8 cellular contexts compared by ENCODE assay signal in genomic region chr10:33336606-33337334, GRCh38. TPM values are rescaled to one million over a fixed set of nuclear protein-coding genes. Genes with fewer than 3 reads are reported as not detected.
DNase-seq lines count a peak whose midpoint lies in the region; ATAC-seq and TF ChIP-seq lines count a peak whose summit lies in the region.

No MANE protein-coding gene starts in this region.

- no peaks in the 10 kb centered on the region for H3K79me2 ChIP-seq in OCI-LY7 (ENCODE audit: insufficient read depth, low read depth, low read length)

- H3K9me3 Mint-ChIP-seq in dendritic cell treated with granulocyte-macrophage colony-stimulating factor and Interleukin-4, amounts not matched to agents 40 ng/mL and 50 ng/mL, for 4 days, result no peaks in the 10 kb centered on the region

- H3K27ac Mint-ChIP-seq in dendritic cell treated with granulocyte-macrophage colony-stimulating factor and Interleukin-4, amounts not matched to agents 40 ng/mL and 50 ng/mL, for 4 days, result peak overlapping the region; percentile 94

- no peak overlapping the region for H3K4me2 ChIP-seq in OCI-LY7 (ENCODE audit: low read length)

- no peak overlapping the region for H2AFZ ChIP-seq in OCI-LY7 (ENCODE audit: low read length)

- H3K9me2 ChIP-seq in OCI-LY7 (ENCODE audit: insufficient read depth, low read length), result no peaks in the 10 kb centered on the region

- peak overlapping the region; percentile 45 to 92 (median 80) for H3K4me3 ChIP-seq in liver (ENCODE audit: low read depth in 1 of 3, low read length in 3 of 3)
- H3K4me3 ChIP-seq in testis, result peak overlapping the region; percentile 67 to 68
- no peak overlapping the region for H3K4me3 ChIP-seq in OCI-LY7 (ENCODE audit: low read depth, low read length, poor library complexity, severe bottlenecking)

- peaks cover 41% of the 10 kb centered on the region for H3K36me3 Mint-ChIP-seq in dendritic cell treated with granulocyte-macrophage colony-stimulating factor and Interleukin-4, amounts not matched to agents 40 ng/mL and 50 ng/mL, for 4 days (ENCODE audit: low read depth)

- H3K4me1 ChIP-seq in liver (ENCODE audit: control insufficient read depth in 4 of 4, insufficient read depth in 4 of 4, low read length in 3 of 4) (peaks cover 2 to 48% (median 25%) of the 10 kb centered on the region in 4 donors), testis (peaks cover 6% of the 10 kb centered on the region), OCI-LY7 (ENCODE audit: insufficient read depth, low read length, poor library complexity, severe bottlenecking) (no peaks in the 10 kb centered on the region)

- intact Hi-C loops in dendritic cell treated with granulocyte-macrophage colony-stimulating factor and Interleukin-4, amounts not matched to agents 40 ng/mL and 50 ng/mL, for 4 days (cut with micrococcal nuclease), result loop anchor here (1.0 to 10.0 kb wide), 3 partner anchors 188 to 438 kb away; no protein-coding TSS in a partner anchor
- intact Hi-C loops in testis (cut with DNase I; ENCODE audit: low total_unique reads) (loop anchor here (10.0 kb wide), 2 partner anchors 142 to 1298 kb away; no protein-coding TSS in a partner anchor), OCI-LY7 (cut with micrococcal nuclease; ENCODE audit: unreplicated experiment) (no loop called here)

- TF ChIP-seq POLR2A in testis (IDR thresholded peaks at IDR 0.05), result no peak

- TF ChIP-seq CTCF in liver (IDR thresholded peaks at IDR 0.05; ENCODE audit: low read depth, low read length, missing input control), result no peak
- TF ChIP-seq CTCF in testis (IDR thresholded peaks at IDR 0.05), result no peak
- no peak for TF ChIP-seq CTCF in OCI-LY7 (conservative IDR thresholded peaks at IDR 0.05; ENCODE audit: low read length)

- peak overlapping the region; percentile 96 for H3K4me3 Mint-ChIP-seq in dendritic cell treated with granulocyte-macrophage colony-stimulating factor and Interleukin-4, amounts not matched to agents 40 ng/mL and 50 ng/mL, for 4 days

- POLR2A ChIA-PET in OCI-LY7 (lab: Charles Lee), result no interaction called here

- DNase-seq in GM03348 (ENCODE audit: low spot score), result peak; percentile 61
- DNase-seq in NCI-H69 (lab: John Stamatoyannopoulos, UW), result peak; percentile 55
- DNase-seq in testis, result peak; percentile 45
- no peak for DNase-seq in stimulated activated CD8-positive, alpha-beta memory T cell treated with anti-CD3 and anti-CD28 coated beads, Interleukin-4, amount 100 ng/mL, for 48 hours
- no peak for DNase-seq in OCI-LY7 (ENCODE audit: low spot score)

- H4K20me1 ChIP-seq in OCI-LY7 (ENCODE audit: insufficient read depth, low read length), result no peaks in the 10 kb centered on the region

- H3K9ac ChIP-seq in liver (ENCODE audit: low read depth in 1 of 2, low read length in 2 of 2), result peak overlapping the region in 1 of 2 donors; percentile 58

- H3K36me3 ChIP-seq in liver (ENCODE audit: control insufficient read depth in 4 of 4, insufficient read depth in 3 of 4, low read depth in 1 of 4, low read length in 3 of 4), result no peaks in the 10 kb centered on the region
- H3K36me3 ChIP-seq in testis (ENCODE audit: low read depth, missing control alignments), result no peaks in the 10 kb centered on the region
- no peaks in the 10 kb centered on the region for H3K36me3 ChIP-seq in OCI-LY7 (ENCODE audit: insufficient read depth, low read length)

- no peak for TF ChIP-seq RAD21 in liver (IDR thresholded peaks at IDR 0.05)

- WGBS in liver, result 2% methylated on average over 66 of the region's 66 CpGs
- WGBS in testis, 2 donors, result 0% methylated on average over 14 to 57 of the region's 66 CpGs

- H3K27me3 ChIP-seq in liver (ENCODE audit: control insufficient read depth in 4 of 4, insufficient read depth in 4 of 4, low read length in 3 of 4) (no peaks in the 10 kb centered on the region), testis (no peaks in the 10 kb centered on the region)

- H3K27ac ChIP-seq in liver (ENCODE audit: low read depth in 1 of 2, low read length in 2 of 2) (peak overlapping the region; percentile 92 to 98), testis (peak overlapping the region; percentile 75 to 81), OCI-LY7 (ENCODE audit: low read depth, low read length, poor library complexity, severe bottlenecking) (no peak overlapping the region)

- H3K4me1 Mint-ChIP-seq in dendritic cell treated with granulocyte-macrophage colony-stimulating factor and Interleukin-4, amounts not matched to agents 40 ng/mL and 50 ng/mL, for 4 days (ENCODE audit: low read depth), result peaks cover 12% of the 10 kb centered on the region

- CTCF ChIA-PET in OCI-LY7 (lab: Charles Lee; ENCODE audit: unreplicated experiment), result no interaction called here

- no peaks in the 10 kb centered on the region for H3K9me3 ChIP-seq in liver (ENCODE audit: control insufficient read depth in 4 of 4, low read length in 3 of 4)
- H3K9me3 ChIP-seq in testis, result no peaks in the 10 kb centered on the region
- H3K9me3 ChIP-seq in OCI-LY7 (ENCODE audit: low read length), result no peaks in the 10 kb centered on the region

- ATAC-seq in HG02938 (IDR thresholded peaks at IDR 0.05; ENCODE audit: unreplicated experiment), result no peak

- H3K27me3 Mint-ChIP-seq in dendritic cell treated with granulocyte-macrophage colony-stimulating factor and Interleukin-4, amounts not matched to agents 40 ng/mL and 50 ng/mL, for 4 days, result peaks cover 22% of the 10 kb centered on the region

- BruUV-seq in OCI-LY7 (replicated peaks; lab: Mats Ljungman, UMichigan), result no TSS peak

TF ChIP-seq in liver, 16 proteins besides CTCF, POLR2A, EP300 and RAD21:
- TF ChIP-seq RXRA (IDR thresholded peaks at IDR 0.05) (peak in 1 of 2 donors; percentile 43), HNF4G (IDR thresholded peaks at IDR 0.05) (no peak), FOXA1 (IDR thresholded peaks at IDR 0.05) (no peak), REST (IDR thresholded peaks at IDR 0.05) (no peak), HNF4A (conservative IDR thresholded peaks at IDR 0.05) (no peak), EGR1 (IDR thresholded peaks at IDR 0.05; ENCODE audit: low read depth in 2 of 2) (no peak), YY1 (IDR thresholded peaks at IDR 0.05) (peak; percentile 27), ZBTB33 (IDR thresholded peaks at IDR 0.05) (no peak), JUND (IDR thresholded peaks at IDR 0.05) (no peak), NR2F2 (IDR thresholded peaks at IDR 0.05) (peak; percentile 49), MAX (IDR thresholded peaks at IDR 0.05) (no peak), ATF3 (IDR thresholded peaks at IDR 0.05) (no peak), TAF1 (conservative IDR thresholded peaks at IDR 0.05) (no peak), FOXA2 (IDR thresholded peaks at IDR 0.05) (no peak), GABPA (IDR thresholded peaks at IDR 0.05 in 1 of 2, conservative IDR thresholded peaks at IDR 0.05 in 1 of 2) (no peak)
TF ChIP-seq in liver: peak in this region for 3.

RNA-seq across cellular contexts. Expression of gene NRP1, which starts 2.3 kb away (rescaled TPM):
- total RNA-seq in liver, result 10 to 100 TPM; 55.0 to 55.6 TPM
- polyA plus RNA-seq in liver, result 10 to 100 TPM; 14.6 to 20.6 TPM
- total RNA-seq in testis, result 10 to 100 TPM; 15.9 to 17.1 TPM
- polyA plus RNA-seq in testis (ENCODE audit: insufficient read depth, low read depth, low replicate concordance), result 23.8 TPM
- total RNA-seq in OCI-LY7 (2014; rRNA removed; shearing (Covaris generic)), result not detected in 2 replicates
- total RNA-seq in OCI-LY7 (2022), result not detected in 2 replicates

Comparison
In these comparisons a context has a peak if more than half of its experiments do, and no peak if none do; other contexts are left out.
1. DNase-seq: peak in GM03348 (single experiment), NCI-H69 (single experiment) and testis (single experiment); none in stimulated activated CD8-positive, alpha-beta memory T cell treated with anti-CD3 and anti-CD28 coated beads, Interleukin-4, amount 100 ng/mL, for 48 hours (single experiment) and OCI-LY7 (single experiment).
2. RNA of gene NRP1, which starts 2.3 kb away (total RNA-seq): 55.0 to 55.6 TPM in liver and 15.9 to 17.1 TPM in testis; not detected in OCI-LY7; every median in the first group is over 10 times any median in the second.